In the genomic region with DNA sequence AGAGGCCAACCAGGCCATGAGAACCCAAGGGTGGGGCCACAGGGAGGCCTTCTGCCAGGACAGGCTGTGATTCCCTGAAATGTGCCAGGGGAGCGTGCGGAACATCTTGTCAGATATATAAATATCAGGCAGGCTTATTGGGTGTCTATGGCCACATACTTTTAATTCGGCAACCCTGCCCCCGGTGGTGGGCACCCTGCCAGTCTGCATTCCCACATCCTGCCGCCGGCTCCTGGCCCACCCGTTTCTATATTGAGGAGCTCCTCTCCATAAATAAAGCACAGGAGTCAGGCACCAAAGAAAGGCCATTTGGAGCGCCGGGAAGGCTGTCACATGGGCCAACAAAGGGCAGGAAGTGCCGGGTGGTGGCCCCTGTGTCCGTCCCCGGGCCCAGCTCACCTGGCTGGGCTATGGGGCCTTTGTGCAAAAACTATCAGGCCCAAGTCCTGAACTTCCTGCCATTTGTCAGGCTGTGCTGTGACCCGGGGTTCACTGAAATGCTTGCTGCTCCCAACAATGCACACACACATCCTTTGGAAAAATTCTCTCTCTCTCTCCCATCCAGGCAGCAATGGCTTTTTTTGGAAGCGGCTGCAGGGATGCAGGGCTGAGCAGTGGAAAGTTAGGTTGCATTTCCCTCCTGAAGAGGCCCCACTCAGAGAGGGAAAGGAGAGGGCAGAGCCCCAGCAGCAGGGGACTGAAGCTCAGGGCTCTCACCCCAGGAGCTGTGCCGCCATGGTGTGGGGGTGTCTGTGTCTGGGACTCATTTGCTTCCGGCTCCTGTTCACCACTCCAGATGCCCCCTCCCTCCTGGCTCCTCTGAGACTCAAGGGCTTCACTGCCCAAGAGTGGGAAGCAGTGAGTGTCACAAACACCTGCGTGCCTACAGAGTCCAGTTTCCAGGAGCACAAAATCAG, we compare ENCODE assay signal across 1 cellular context.
TF ChIP-seq lines count a peak whose summit lies in the region.

No MANE protein-coding gene starts in this region.

TF ChIP-seq in HCT116, 20 proteins besides CTCF, POLR2A, EP300 and RAD21 (continued from another document):
- TF ChIP-seq, protein P1, sequence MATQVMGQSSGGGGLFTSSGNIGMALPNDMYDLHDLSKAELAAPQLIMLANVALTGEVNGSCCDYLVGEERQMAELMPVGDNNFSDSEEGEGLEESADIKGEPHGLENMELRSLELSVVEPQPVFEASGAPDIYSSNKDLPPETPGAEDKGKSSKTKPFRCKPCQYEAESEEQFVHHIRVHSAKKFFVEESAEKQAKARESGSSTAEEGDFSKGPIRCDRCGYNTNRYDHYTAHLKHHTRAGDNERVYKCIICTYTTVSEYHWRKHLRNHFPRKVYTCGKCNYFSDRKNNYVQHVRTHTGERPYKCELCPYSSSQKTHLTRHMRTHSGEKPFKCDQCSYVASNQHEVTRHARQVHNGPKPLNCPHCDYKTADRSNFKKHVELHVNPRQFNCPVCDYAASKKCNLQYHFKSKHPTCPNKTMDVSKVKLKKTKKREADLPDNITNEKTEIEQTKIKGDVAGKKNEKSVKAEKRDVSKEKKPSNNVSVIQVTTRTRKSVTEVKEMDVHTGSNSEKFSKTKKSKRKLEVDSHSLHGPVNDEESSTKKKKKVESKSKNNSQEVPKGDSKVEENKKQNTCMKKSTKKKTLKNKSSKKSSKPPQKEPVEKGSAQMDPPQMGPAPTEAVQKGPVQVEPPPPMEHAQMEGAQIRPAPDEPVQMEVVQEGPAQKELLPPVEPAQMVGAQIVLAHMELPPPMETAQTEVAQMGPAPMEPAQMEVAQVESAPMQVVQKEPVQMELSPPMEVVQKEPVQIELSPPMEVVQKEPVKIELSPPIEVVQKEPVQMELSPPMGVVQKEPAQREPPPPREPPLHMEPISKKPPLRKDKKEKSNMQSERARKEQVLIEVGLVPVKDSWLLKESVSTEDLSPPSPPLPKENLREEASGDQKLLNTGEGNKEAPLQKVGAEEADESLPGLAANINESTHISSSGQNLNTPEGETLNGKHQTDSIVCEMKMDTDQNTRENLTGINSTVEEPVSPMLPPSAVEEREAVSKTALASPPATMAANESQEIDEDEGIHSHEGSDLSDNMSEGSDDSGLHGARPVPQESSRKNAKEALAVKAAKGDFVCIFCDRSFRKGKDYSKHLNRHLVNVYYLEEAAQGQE (IDR thresholded peaks at IDR 0.05; ENCODE audit: low read depth): no peak
- TF ChIP-seq CEBPB (IDR thresholded peaks at IDR 0.05; ENCODE audit: low read depth) (no peak), CBX3 (IDR thresholded peaks at IDR 0.05; ENCODE audit: low read depth) (no peak)
